ENCODE assay signal across 8 cellular contexts in the genomic region with DNA sequence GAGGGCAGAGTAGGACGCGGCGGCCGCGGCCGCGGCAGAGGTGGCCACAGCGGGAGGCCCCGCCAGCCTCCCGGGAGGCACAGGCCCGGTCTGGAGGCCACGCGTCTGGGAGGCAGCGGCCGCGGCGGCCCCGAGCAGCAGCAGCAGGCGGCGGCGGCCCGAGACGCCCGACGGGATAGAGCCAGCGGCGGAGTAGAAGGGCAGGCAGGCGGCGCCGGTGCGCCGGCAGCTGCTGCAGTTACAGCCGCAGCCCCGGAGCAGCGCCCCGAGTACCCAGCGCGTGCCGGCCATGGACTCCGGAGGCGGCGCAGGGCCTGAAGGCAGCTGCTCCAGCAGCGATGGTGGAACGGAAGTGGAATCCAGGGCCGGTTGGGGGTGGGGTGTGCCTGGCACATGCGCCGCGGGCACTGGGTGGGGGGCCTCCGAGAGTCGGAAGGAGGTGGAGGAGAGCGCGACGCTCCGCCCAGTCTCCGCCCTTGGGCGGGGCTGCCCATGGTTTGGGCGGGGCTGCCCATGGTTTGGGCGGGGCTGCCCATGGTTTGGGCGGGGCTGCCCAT. TPM values are rescaled to one million over a fixed set of nuclear protein-coding genes. Genes with fewer than 3 reads are reported as not detected.
A peak's percentile ranks its signal among the peaks of the same experiment; 100 is the strongest.
DNase-seq lines count a peak whose midpoint lies in the region; ATAC-seq and TF ChIP-seq lines count a peak whose summit lies in the region.

A gene with protein sequence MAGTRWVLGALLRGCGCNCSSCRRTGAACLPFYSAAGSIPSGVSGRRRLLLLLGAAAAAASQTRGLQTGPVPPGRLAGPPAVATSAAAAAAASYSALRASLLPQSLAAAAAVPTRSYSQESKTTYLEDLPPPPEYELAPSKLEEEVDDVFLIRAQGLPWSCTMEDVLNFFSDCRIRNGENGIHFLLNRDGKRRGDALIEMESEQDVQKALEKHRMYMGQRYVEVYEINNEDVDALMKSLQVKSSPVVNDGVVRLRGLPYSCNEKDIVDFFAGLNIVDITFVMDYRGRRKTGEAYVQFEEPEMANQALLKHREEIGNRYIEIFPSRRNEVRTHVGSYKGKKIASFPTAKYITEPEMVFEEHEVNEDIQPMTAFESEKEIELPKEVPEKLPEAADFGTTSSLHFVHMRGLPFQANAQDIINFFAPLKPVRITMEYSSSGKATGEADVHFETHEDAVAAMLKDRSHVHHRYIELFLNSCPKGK (minus strand): TSS at position 354 of the 557 bp plus-strand sequence. CDS start 63 bp downstream, at position 291.

- WGBS in testis, 2 donors = 1% methylated on average over 27 of the region's 59 CpGs; no CpG with 5 or more reads in 1 of the 2 donors

- POLR2A ChIA-PET in GM10248 (lab: Yijun Ruan, JAX) = interaction anchor here (0.6 to 1.6 kb wide), 5 partner anchors 14 to 154 kb away, joined by 3 to 8 read pairs (median 4); a partner anchor contains a TSS
- POLR2A ChIA-PET in HEK293T (lab: Yijun Ruan, JAX) = interaction anchor here (0.7 to 1.0 kb wide), 7 partner anchors 10 to 155 kb away, joined by 3 to 4 read pairs (median 3); a partner anchor contains a TSS

- H3K4me3 ChIP-seq in osteoblast (ENCODE audit: insufficient read depth, low read length) (peak within 1 kb of the TSS; percentile 91), testis (peak within 1 kb of the TSS; percentile 90 to 96)

- H3K4me2 ChIP-seq in osteoblast (ENCODE audit: insufficient read depth, low read length) = peak within 1 kb of the TSS; percentile 99

- H3K4me3 Mint-ChIP-seq in activated naive CD4-positive, alpha-beta T cell treated with anti-CD3 and anti-CD28 coated beads, Interleukin-2, amount 50 U/mL, for 24 hours = peak within 1 kb of the TSS; percentile 97

- H3K4me1 Mint-ChIP-seq in activated naive CD4-positive, alpha-beta T cell treated with anti-CD3 and anti-CD28 coated beads, Interleukin-2, amount 50 U/mL, for 24 hours = peaks cover 29% of the 10 kb centered on the region

- no peaks in the 10 kb centered on the region for H3K27me3 ChIP-seq in osteoblast (ENCODE audit: insufficient read depth, low read length)
- H3K27me3 ChIP-seq in testis = no peaks in the 10 kb centered on the region

- DNase-seq in GM10248 (ENCODE audit: extremely low spot score) = peak; percentile 93
- DNase-seq in HEK293T (ENCODE audit: extremely low spot score) = peak; percentile 96
- peak; percentile 72 for DNase-seq in MV-4-11 (lab: John Stamatoyannopoulos, UW)
- peak; percentile 94 for DNase-seq in glomerular visceral epithelial cell (ENCODE audit: extremely low spot score)
- peak; percentile 98 for DNase-seq in osteoblast (ENCODE audit: insufficient read length, low spot score, missing footprints)
- DNase-seq in testis = peak; percentile 95

- H3K27ac ChIP-seq in osteoblast (ENCODE audit: low read depth, low read length) = peak within 1 kb of the TSS; percentile 85
- H3K27ac ChIP-seq in testis = peak within 1 kb of the TSS; percentile 85 to 93

- H4K20me1 ChIP-seq in osteoblast (ENCODE audit: insufficient read depth, low read length) = peaks cover 33% of the 10 kb centered on the region

- TF ChIP-seq POLR2A in testis (IDR thresholded peaks at IDR 0.05) = no peak

- ATAC-seq in SK-N-SH treated with all-trans-retinoic acid at 6 μM for 48 hours = peak; percentile 90

- H3K36me3 Mint-ChIP-seq in activated naive CD4-positive, alpha-beta T cell treated with anti-CD3 and anti-CD28 coated beads, Interleukin-2, amount 50 U/mL, for 24 hours = peaks cover 6% of the 10 kb centered on the region

- no peaks in the 10 kb centered on the region for H3K9me3 Mint-ChIP-seq in activated naive CD4-positive, alpha-beta T cell treated with anti-CD3 and anti-CD28 coated beads, Interleukin-2, amount 50 U/mL, for 24 hours

- H3K79me2 ChIP-seq in osteoblast (ENCODE audit: insufficient read depth, low read length) = peaks cover 46% of the 10 kb centered on the region

- peak within 1 kb of the TSS; percentile 83 for H2AFZ ChIP-seq in osteoblast (ENCODE audit: low read length)

- H3K36me3 ChIP-seq in osteoblast (ENCODE audit: insufficient read depth, low read length) (peaks cover 7% of the 10 kb centered on the region), testis (ENCODE audit: low read depth, missing control alignments) (no peaks in the 10 kb centered on the region)

- TF ChIP-seq CTCF in GM10248 (IDR thresholded peaks at IDR 0.05; ENCODE audit: control extremely low read depth, extremely low read depth, low read depth, missing control alignments) (peak; percentile 15), osteoblast (IDR thresholded peaks at IDR 0.05; ENCODE audit: extremely low read depth, low read depth, low read length) (no peak), testis (IDR thresholded peaks at IDR 0.05) (no peak)

- H3K9me3 ChIP-seq in osteoblast (ENCODE audit: low read depth, low read length) = no peaks in the 10 kb centered on the region
- no peaks in the 10 kb centered on the region for H3K9me3 ChIP-seq in testis

- intact Hi-C loops in testis (cut with DNase I; ENCODE audit: low total_unique reads) = no loop called here

- H3K27ac Mint-ChIP-seq in activated naive CD4-positive, alpha-beta T cell treated with anti-CD3 and anti-CD28 coated beads, Interleukin-2, amount 50 U/mL, for 24 hours = peak within 1 kb of the TSS; percentile 99

- H3K4me1 ChIP-seq in osteoblast (ENCODE audit: insufficient read depth, low read length) (peaks cover 10% of the 10 kb centered on the region), testis (peaks cover 15% of the 10 kb centered on the region)

- CTCF ChIA-PET in GM10248 (lab: Yijun Ruan, JAX) = interaction anchor here (1.0 to 1.7 kb wide), 5 partner anchors 65 to 170 kb away, joined by 3 to 7 read pairs (median 3); no protein-coding TSS in a partner anchor
- CTCF ChIA-PET in HEK293T (lab: Yijun Ruan, JAX) = no interaction called here

- H3K27me3 Mint-ChIP-seq in activated naive CD4-positive, alpha-beta T cell treated with anti-CD3 and anti-CD28 coated beads, Interleukin-2, amount 50 U/mL, for 24 hours = no peaks in the 10 kb centered on the region

TF ChIP-seq in HEK293T, 16 proteins besides CTCF, POLR2A, EP300 and RAD21:
- TF ChIP-seq L3MBTL2 (conservative IDR thresholded peaks at IDR 0.05) (no peak), BHLHE40 (IDR thresholded peaks at IDR 0.05; ENCODE audit: borderline replicate concordance) (no peak), LEF1 (IDR thresholded peaks at IDR 0.05; ENCODE audit: borderline replicate concordance) (peak; percentile 79; the same call in 1 of the 2 replicates), NFRKB (IDR thresholded peaks at IDR 0.05) (no peak), FOXK2 (IDR thresholded peaks at IDR 0.05) (no peak), ZNF384 (IDR thresholded peaks at IDR 0.05) (no peak), ARNT (IDR thresholded peaks at IDR 0.05) (peak; percentile 53; the same call in 1 of the 2 replicates), SP1 (IDR thresholded peaks at IDR 0.05) (no peak)
- TF ChIP-seq, protein P1, sequence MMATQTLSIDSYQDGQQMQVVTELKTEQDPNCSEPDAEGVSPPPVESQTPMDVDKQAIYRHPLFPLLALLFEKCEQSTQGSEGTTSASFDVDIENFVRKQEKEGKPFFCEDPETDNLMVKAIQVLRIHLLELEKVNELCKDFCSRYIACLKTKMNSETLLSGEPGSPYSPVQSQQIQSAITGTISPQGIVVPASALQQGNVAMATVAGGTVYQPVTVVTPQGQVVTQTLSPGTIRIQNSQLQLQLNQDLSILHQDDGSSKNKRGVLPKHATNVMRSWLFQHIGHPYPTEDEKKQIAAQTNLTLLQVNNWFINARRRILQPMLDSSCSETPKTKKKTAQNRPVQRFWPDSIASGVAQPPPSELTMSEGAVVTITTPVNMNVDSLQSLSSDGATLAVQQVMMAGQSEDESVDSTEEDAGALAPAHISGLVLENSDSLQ (IDR thresholded peaks at IDR 0.05) = no peak

TF ChIP-seq in SK-N-SH treated with all-trans-retinoic acid at 6 μM for 48 hours, 23 proteins besides CTCF, POLR2A, EP300 and RAD21 (continues in another document):
- TF ChIP-seq, protein P2, sequence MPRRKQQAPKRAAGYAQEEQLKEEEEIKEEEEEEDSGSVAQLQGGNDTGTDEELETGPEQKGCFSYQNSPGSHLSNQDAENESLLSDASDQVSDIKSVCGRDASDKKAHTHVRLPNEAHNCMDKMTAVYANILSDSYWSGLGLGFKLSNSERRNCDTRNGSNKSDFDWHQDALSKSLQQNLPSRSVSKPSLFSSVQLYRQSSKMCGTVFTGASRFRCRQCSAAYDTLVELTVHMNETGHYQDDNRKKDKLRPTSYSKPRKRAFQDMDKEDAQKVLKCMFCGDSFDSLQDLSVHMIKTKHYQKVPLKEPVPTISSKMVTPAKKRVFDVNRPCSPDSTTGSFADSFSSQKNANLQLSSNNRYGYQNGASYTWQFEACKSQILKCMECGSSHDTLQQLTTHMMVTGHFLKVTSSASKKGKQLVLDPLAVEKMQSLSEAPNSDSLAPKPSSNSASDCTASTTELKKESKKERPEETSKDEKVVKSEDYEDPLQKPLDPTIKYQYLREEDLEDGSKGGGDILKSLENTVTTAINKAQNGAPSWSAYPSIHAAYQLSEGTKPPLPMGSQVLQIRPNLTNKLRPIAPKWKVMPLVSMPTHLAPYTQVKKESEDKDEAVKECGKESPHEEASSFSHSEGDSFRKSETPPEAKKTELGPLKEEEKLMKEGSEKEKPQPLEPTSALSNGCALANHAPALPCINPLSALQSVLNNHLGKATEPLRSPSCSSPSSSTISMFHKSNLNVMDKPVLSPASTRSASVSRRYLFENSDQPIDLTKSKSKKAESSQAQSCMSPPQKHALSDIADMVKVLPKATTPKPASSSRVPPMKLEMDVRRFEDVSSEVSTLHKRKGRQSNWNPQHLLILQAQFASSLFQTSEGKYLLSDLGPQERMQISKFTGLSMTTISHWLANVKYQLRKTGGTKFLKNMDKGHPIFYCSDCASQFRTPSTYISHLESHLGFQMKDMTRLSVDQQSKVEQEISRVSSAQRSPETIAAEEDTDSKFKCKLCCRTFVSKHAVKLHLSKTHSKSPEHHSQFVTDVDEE (CRISPR knock-in tag; IDR thresholded peaks at IDR 0.05) = no peak
- TF ChIP-seq CSDC2 (CRISPR knock-in tag; IDR thresholded peaks at IDR 0.05) = no peak
- TF ChIP-seq OSR1 (CRISPR knock-in tag; IDR thresholded peaks at IDR 0.05) = no peak
- TF ChIP-seq TOX (CRISPR knock-in tag; IDR thresholded peaks at IDR 0.05; ENCODE audit: borderline replicate concordance) = no peak
- no peak for TF ChIP-seq SNAI2 (CRISPR knock-in tag; IDR thresholded peaks at IDR 0.05)
- TF ChIP-seq ZNF70 (CRISPR knock-in tag; IDR thresholded peaks at IDR 0.05) = no peak
- no peak for TF ChIP-seq RARB (CRISPR knock-in tag; IDR thresholded peaks at IDR 0.05)
- no peak for TF ChIP-seq ZNF8 (CRISPR knock-in tag; IDR thresholded peaks at IDR 0.05)
- no peak for TF ChIP-seq BACH2 (CRISPR knock-in tag; IDR thresholded peaks at IDR 0.05; ENCODE audit: borderline replicate concordance)

RNA-seq across cellular contexts. Expression of the gene that starts here (rescaled TPM):
- 78.1 and 79.3 TPM in 2 replicates for total RNA-seq in osteoblast
- total RNA-seq in testis = 10 to 100 TPM; 59.8 to 66.8 TPM
- 70.2 TPM for polyA plus RNA-seq in testis (ENCODE audit: insufficient read depth, low read depth, low replicate concordance)

Comparison
In these comparisons a context has a peak if more than half of its experiments do, and no peak if none do; other contexts are left out.
1. Peak in every context shown above with its lines: DNase-seq, ATAC-seq, H3K4me3 ChIP-seq and H3K27ac ChIP-seq.